ENCODE assay signal across 7 cellular contexts in genomic region chr19:16824658-16825311, GRCh38. TPM values are rescaled to one million over a fixed set of nuclear protein-coding genes. Genes with fewer than 3 reads are reported as not detected.
DNase-seq lines count a peak whose midpoint lies in the region; ATAC-seq, FAIRE-seq and TF ChIP-seq lines count a peak whose summit lies in the region.

No MANE protein-coding gene starts in this region.

- H3K4me3 ChIP-seq in HUES6 (ENCODE audit: low read depth, low read length), result peak overlapping the region; percentile 29

- peaks cover 30% of the 10 kb centered on the region for H3K4me1 ChIP-seq in HUES6 (ENCODE audit: control insufficient read depth, insufficient read depth, low read length)

- H3K9ac ChIP-seq in HUES6 (ENCODE audit: low read length), result peak overlapping the region; percentile 78

- H3K27me3 ChIP-seq in HUES6 (ENCODE audit: control insufficient read depth, insufficient read depth, low read length), result no peaks in the 10 kb centered on the region

- peak overlapping the region; percentile 16 for H3K4me3 Mint-ChIP-seq in activated T-helper 17 cell treated with anti-CD3 and anti-CD28 coated beads, Interleukin-2, amount 50 U/mL, for 72 hours
- H3K4me3 Mint-ChIP-seq in stimulated activated naive CD8-positive, alpha-beta T cell treated with anti-CD3 and anti-CD28 coated beads, Interleukin-15, amount 100 ng/mL, for 72 hours, result peak overlapping the region; percentile 71 to 73

- peak overlapping the region; percentile 44; the same call in 1 of the 2 replicates for H3K27ac ChIP-seq in HUES6 (ENCODE audit: low read depth, low read length)

- no peaks in the 10 kb centered on the region for H3K36me3 ChIP-seq in HUES6 (ENCODE audit: control insufficient read depth, insufficient read depth, low read length)

- no peak for DNase-seq in left cardiac atrium
- DNase-seq in stimulated activated naive CD8-positive, alpha-beta T cell treated with anti-CD3 and anti-CD28 coated beads, Interleukin-15, amount 100 ng/mL, for 72 hours, result no peak
- no peak for DNase-seq in activated gamma-delta T cell treated with Interleukin-2 at 50 U/mL for 16 hours
- no peak for DNase-seq in H54 (ENCODE audit: insufficient read length, low spot score)
- no peak for DNase-seq in NCI-H2227 treated with DMSO at 0.1 percent for 48 hours (lab: John Stamatoyannopoulos, UW)

- FAIRE-seq in H54 (lab: Jason Lieb, UNC), result no peak

- H3K9me3 ChIP-seq in HUES6 (ENCODE audit: control insufficient read depth, insufficient read depth, low read depth, low read length), result no peaks in the 10 kb centered on the region

- no peak for ATAC-seq in activated T-helper 17 cell treated with anti-CD3 and anti-CD28 coated beads, Interleukin-2, amount 50 U/mL, for 72 hours (replicated peaks)
- peak; percentile 44 to 49 for ATAC-seq in left cardiac atrium
- ATAC-seq in stimulated activated naive CD8-positive, alpha-beta T cell treated with anti-CD3 and anti-CD28 coated beads, Interleukin-15, amount 100 ng/mL, for 72 hours, result no peak

- no peaks in the 10 kb centered on the region for H3K36me3 Mint-ChIP-seq in activated T-helper 17 cell treated with anti-CD3 and anti-CD28 coated beads, Interleukin-2, amount 50 U/mL, for 72 hours (ENCODE audit: low read depth)

- peaks cover 18% of the 10 kb centered on the region for H3K27me3 Mint-ChIP-seq in activated T-helper 17 cell treated with anti-CD3 and anti-CD28 coated beads, Interleukin-2, amount 50 U/mL, for 72 hours
- H3K27me3 Mint-ChIP-seq in stimulated activated naive CD8-positive, alpha-beta T cell treated with anti-CD3 and anti-CD28 coated beads, Interleukin-15, amount 100 ng/mL, for 72 hours, result peaks cover 30% of the 10 kb centered on the region

- H3K27ac Mint-ChIP-seq in activated T-helper 17 cell treated with anti-CD3 and anti-CD28 coated beads, Interleukin-2, amount 50 U/mL, for 72 hours, result no peak overlapping the region
- peak overlapping the region in 1 of 2 donors; percentile 1 for H3K27ac Mint-ChIP-seq in stimulated activated naive CD8-positive, alpha-beta T cell treated with anti-CD3 and anti-CD28 coated beads, Interleukin-15, amount 100 ng/mL, for 72 hours

- H3K4me1 Mint-ChIP-seq in activated T-helper 17 cell treated with anti-CD3 and anti-CD28 coated beads, Interleukin-2, amount 50 U/mL, for 72 hours, result peaks cover 6% of the 10 kb centered on the region
- peaks cover 18% of the 10 kb centered on the region for H3K4me1 Mint-ChIP-seq in stimulated activated naive CD8-positive, alpha-beta T cell treated with anti-CD3 and anti-CD28 coated beads, Interleukin-15, amount 100 ng/mL, for 72 hours

- no peaks in the 10 kb centered on the region for H3K9me3 Mint-ChIP-seq in activated T-helper 17 cell treated with anti-CD3 and anti-CD28 coated beads, Interleukin-2, amount 50 U/mL, for 72 hours
- H3K9me3 Mint-ChIP-seq in stimulated activated naive CD8-positive, alpha-beta T cell treated with anti-CD3 and anti-CD28 coated beads, Interleukin-15, amount 100 ng/mL, for 72 hours, result no peaks in the 10 kb centered on the region

- intact Hi-C loops in left cardiac atrium (cut with DNase I), result no loop called here

- no peak for TF ChIP-seq POLR2A in H54 (IDR thresholded peaks at IDR 0.05; ENCODE audit: low read depth, low read length)

RNA-seq across cellular contexts. Expression of gene SIN3B, which starts 4.4 kb away (rescaled TPM):
- total RNA-seq in activated T-helper 17 cell treated with anti-CD3 and anti-CD28 coated beads, Interleukin-2, amount 50 U/mL, for 72 hours, result 10 to 100 TPM; 36.2 to 41.1 TPM
- 10 to 100 TPM; 23.7 to 33.0 TPM for total RNA-seq in left cardiac atrium

Comparison
In these comparisons a context has a peak if more than half of its experiments do, and no peak if none do; other contexts are left out.
1. ATAC-seq: peak in left cardiac atrium (2 of 2); none in activated T-helper 17 cell treated with anti-CD3 and anti-CD28 coated beads, Interleukin-2, amount 50 U/mL, for 72 hours (single experiment) and stimulated activated naive CD8-positive, alpha-beta T cell treated with anti-CD3 and anti-CD28 coated beads, Interleukin-15, amount 100 ng/mL, for 72 hours (single experiment).